In the genomic region with DNA sequence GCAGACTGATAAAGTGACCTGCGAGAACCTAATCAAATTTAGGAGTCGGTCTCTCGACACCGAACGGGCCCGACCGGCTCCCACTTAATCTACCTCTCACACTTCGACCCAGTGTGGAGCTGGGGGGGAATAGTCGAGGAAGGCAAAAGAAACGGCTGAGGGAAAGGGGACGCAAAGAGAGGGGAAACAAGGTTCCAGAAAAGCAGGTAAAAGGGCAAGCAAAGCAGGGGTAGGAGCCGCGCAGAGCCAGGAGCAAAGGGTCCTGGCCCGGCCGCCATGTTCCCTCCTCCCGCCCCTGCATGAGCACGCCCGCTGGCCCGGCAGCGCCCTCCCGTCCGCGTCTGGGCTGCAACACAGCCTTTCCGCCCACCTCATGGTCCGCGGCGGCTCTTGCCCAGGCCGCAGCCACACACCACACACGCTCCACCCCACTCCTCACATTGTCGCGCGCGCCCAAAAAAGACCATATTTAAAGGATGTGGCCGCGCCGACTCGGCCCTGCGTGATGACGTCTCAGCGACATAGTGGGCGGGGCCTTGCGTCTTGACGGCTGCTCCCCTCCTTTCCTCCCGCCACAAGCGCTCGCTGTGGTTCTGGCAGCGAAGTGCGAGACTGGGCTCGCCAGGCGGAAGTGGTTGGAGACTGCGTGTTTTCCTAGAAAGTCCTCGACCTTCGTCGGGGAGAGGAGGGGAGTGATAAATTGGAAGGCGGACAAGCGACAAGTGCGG, we compare ENCODE assay signal across 1 cellular context.
TF ChIP-seq lines count a peak whose summit lies in the region.

A gene with protein sequence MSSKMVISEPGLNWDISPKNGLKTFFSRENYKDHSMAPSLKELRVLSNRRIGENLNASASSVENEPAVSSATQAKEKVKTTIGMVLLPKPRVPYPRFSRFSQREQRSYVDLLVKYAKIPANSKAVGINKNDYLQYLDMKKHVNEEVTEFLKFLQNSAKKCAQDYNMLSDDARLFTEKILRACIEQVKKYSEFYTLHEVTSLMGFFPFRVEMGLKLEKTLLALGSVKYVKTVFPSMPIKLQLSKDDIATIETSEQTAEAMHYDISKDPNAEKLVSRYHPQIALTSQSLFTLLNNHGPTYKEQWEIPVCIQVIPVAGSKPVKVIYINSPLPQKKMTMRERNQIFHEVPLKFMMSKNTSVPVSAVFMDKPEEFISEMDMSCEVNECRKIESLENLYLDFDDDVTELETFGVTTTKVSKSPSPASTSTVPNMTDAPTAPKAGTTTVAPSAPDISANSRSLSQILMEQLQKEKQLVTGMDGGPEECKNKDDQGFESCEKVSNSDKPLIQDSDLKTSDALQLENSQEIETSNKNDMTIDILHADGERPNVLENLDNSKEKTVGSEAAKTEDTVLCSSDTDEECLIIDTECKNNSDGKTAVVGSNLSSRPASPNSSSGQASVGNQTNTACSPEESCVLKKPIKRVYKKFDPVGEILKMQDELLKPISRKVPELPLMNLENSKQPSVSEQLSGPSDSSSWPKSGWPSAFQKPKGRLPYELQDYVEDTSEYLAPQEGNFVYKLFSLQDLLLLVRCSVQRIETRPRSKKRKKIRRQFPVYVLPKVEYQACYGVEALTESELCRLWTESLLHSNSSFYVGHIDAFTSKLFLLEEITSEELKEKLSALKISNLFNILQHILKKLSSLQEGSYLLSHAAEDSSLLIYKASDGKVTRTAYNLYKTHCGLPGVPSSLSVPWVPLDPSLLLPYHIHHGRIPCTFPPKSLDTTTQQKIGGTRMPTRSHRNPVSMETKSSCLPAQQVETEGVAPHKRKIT (minus strand): TSS at position 510 of the 728 bp plus-strand sequence. CDS start 1,165 bp downstream, outside the sequence.

TF ChIP-seq in HepG2, 621 proteins besides CTCF, POLR2A, EP300 and RAD21 (continued from another document and continues in another):
- TF ChIP-seq, protein P1, sequence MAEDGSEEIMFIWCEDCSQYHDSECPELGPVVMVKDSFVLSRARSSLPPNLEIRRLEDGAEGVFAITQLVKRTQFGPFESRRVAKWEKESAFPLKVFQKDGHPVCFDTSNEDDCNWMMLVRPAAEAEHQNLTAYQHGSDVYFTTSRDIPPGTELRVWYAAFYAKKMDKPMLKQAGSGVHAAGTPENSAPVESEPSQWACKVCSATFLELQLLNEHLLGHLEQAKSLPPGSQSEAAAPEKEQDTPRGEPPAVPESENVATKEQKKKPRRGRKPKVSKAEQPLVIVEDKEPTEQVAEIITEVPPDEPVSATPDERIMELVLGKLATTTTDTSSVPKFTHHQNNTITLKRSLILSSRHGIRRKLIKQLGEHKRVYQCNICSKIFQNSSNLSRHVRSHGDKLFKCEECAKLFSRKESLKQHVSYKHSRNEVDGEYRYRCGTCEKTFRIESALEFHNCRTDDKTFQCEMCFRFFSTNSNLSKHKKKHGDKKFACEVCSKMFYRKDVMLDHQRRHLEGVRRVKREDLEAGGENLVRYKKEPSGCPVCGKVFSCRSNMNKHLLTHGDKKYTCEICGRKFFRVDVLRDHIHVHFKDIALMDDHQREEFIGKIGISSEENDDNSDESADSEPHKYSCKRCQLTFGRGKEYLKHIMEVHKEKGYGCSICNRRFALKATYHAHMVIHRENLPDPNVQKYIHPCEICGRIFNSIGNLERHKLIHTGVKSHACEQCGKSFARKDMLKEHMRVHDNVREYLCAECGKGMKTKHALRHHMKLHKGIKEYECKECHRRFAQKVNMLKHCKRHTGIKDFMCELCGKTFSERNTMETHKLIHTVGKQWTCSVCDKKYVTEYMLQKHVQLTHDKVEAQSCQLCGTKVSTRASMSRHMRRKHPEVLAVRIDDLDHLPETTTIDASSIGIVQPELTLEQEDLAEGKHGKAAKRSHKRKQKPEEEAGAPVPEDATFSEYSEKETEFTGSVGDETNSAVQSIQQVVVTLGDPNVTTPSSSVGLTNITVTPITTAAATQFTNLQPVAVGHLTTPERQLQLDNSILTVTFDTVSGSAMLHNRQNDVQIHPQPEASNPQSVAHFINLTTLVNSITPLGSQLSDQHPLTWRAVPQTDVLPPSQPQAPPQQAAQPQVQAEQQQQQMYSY (CRISPR knock-in tag; IDR thresholded peaks at IDR 0.05): no peak
- no peak for TF ChIP-seq TEAD2 (CRISPR knock-in tag; IDR thresholded peaks at IDR 0.05)
- TF ChIP-seq ZNF589 (CRISPR knock-in tag; conservative IDR thresholded peaks at IDR 0.05): no peak; the same call in 1 of the 2 replicates
- peak; percentile 91; the same call in 1 of the 2 replicates for TF ChIP-seq BRD4 (CRISPR knock-in tag; IDR thresholded peaks at IDR 0.05)
- peak; percentile 95 for TF ChIP-seq ZMYM2 (CRISPR knock-in tag; IDR thresholded peaks at IDR 0.05)
- peak; percentile 34; the same call in 1 of the 2 replicates for TF ChIP-seq ZNF644 (CRISPR knock-in tag; IDR thresholded peaks at IDR 0.05; ENCODE audit: low read depth)
- TF ChIP-seq ZNF136 (CRISPR knock-in tag; IDR thresholded peaks at IDR 0.05; ENCODE audit: low read depth): peak; percentile 83; the same call in 1 of the 2 replicates
- peak; percentile 96 for TF ChIP-seq POLR2AphosphoS5 (IDR thresholded peaks at IDR 0.05; ENCODE audit: low read depth, low read length)
- TF ChIP-seq ZNF629 (CRISPR knock-in tag; conservative IDR thresholded peaks at IDR 0.05): peak; percentile 43; the same call in 1 of the 2 replicates
- TF ChIP-seq ZNF205 (CRISPR knock-in tag; IDR thresholded peaks at IDR 0.05): 0 out of 2 replicates have a peak, but pooled peaks have one; percentile 48
- TF ChIP-seq NFYC (CRISPR knock-in tag; IDR thresholded peaks at IDR 0.05): peak; percentile 36; the same call in 1 of the 2 replicates
- 0 out of 2 replicates have a peak, but pooled peaks have one; percentile 58 for TF ChIP-seq JUN (CRISPR knock-in tag; IDR thresholded peaks at IDR 0.05)
- TF ChIP-seq RBAK (CRISPR knock-in tag; IDR thresholded peaks at IDR 0.05): 0 out of 2 replicates have a peak, but pooled peaks have one; percentile 23
- no peak for TF ChIP-seq ZNF343 (CRISPR knock-in tag; IDR thresholded peaks at IDR 0.05)
- TF ChIP-seq, protein P2, sequence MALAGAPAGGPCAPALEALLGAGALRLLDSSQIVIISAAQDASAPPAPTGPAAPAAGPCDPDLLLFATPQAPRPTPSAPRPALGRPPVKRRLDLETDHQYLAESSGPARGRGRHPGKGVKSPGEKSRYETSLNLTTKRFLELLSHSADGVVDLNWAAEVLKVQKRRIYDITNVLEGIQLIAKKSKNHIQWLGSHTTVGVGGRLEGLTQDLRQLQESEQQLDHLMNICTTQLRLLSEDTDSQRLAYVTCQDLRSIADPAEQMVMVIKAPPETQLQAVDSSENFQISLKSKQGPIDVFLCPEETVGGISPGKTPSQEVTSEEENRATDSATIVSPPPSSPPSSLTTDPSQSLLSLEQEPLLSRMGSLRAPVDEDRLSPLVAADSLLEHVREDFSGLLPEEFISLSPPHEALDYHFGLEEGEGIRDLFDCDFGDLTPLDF (CRISPR knock-in tag; IDR thresholded peaks at IDR 0.05): peak; percentile 82; the same call in 1 of the 2 replicates
- 0 out of 2 replicates have a peak, but pooled peaks have one; percentile 21 for TF ChIP-seq BHLHE40 (IDR thresholded peaks at IDR 0.05; ENCODE audit: low read length)
- TF ChIP-seq ZBTB8A (CRISPR knock-in tag; IDR thresholded peaks at IDR 0.05; ENCODE audit: borderline replicate concordance, low read depth): no peak
- TF ChIP-seq NCOA2 (CRISPR knock-in tag; IDR thresholded peaks at IDR 0.05): 0 out of 2 replicates have a peak, but pooled peaks have one; percentile 18
- TF ChIP-seq SOX6 (IDR thresholded peaks at IDR 0.05): no peak
- peak; percentile 77 for TF ChIP-seq SOX6 (CRISPR knock-in tag; IDR thresholded peaks at IDR 0.05)
- TF ChIP-seq, protein P3, sequence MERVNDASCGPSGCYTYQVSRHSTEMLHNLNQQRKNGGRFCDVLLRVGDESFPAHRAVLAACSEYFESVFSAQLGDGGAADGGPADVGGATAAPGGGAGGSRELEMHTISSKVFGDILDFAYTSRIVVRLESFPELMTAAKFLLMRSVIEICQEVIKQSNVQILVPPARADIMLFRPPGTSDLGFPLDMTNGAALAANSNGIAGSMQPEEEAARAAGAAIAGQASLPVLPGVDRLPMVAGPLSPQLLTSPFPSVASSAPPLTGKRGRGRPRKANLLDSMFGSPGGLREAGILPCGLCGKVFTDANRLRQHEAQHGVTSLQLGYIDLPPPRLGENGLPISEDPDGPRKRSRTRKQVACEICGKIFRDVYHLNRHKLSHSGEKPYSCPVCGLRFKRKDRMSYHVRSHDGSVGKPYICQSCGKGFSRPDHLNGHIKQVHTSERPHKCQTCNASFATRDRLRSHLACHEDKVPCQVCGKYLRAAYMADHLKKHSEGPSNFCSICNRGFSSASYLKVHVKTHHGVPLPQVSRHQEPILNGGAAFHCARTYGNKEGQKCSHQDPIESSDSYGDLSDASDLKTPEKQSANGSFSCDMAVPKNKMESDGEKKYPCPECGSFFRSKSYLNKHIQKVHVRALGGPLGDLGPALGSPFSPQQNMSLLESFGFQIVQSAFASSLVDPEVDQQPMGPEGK (CRISPR knock-in tag; IDR thresholded peaks at IDR 0.05): no peak; the same call in none of the 2 replicates
- 0 out of 2 replicates have a peak, but pooled peaks have one; percentile 59 for TF ChIP-seq PHF21A (CRISPR knock-in tag; IDR thresholded peaks at IDR 0.05)
- TF ChIP-seq TBX2 (CRISPR knock-in tag; IDR thresholded peaks at IDR 0.05; ENCODE audit: borderline replicate concordance): peak; percentile 82; the same call in 1 of the 2 replicates
- no peak for TF ChIP-seq ZNF17 (CRISPR knock-in tag; IDR thresholded peaks at IDR 0.05)
- TF ChIP-seq HDAC1 (CRISPR knock-in tag; IDR thresholded peaks at IDR 0.05): peak; percentile 93
- TF ChIP-seq NCOR1 (IDR thresholded peaks at IDR 0.05; ENCODE audit: borderline replicate concordance, low read length): peak; percentile 22; the same call in 1 of the 2 replicates
- peak; percentile 67; the same call in 1 of the 2 replicates for TF ChIP-seq ZNF83 (CRISPR knock-in tag; IDR thresholded peaks at IDR 0.05; ENCODE audit: borderline replicate concordance)
- TF ChIP-seq HDAC6 (IDR thresholded peaks at IDR 0.05; ENCODE audit: low read depth, low read length): no peak
- peak; percentile 28; the same call in 1 of the 2 replicates for TF ChIP-seq SIN3A (IDR thresholded peaks at IDR 0.05; ENCODE audit: borderline replicate concordance, low read depth, low read length)
- TF ChIP-seq, protein P4, sequence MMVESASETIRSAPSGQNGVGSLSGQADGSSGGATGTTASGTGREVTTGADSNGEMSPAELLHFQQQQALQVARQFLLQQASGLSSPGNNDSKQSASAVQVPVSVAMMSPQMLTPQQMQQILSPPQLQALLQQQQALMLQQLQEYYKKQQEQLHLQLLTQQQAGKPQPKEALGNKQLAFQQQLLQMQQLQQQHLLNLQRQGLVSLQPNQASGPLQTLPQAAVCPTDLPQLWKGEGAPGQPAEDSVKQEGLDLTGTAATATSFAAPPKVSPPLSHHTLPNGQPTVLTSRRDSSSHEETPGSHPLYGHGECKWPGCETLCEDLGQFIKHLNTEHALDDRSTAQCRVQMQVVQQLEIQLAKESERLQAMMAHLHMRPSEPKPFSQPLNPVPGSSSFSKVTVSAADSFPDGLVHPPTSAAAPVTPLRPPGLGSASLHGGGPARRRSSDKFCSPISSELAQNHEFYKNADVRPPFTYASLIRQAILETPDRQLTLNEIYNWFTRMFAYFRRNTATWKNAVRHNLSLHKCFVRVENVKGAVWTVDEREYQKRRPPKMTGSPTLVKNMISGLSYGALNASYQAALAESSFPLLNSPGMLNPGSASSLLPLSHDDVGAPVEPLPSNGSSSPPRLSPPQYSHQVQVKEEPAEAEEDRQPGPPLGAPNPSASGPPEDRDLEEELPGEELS (CRISPR knock-in tag; IDR thresholded peaks at IDR 0.05): peak; percentile 65
- TF ChIP-seq SIX4 (CRISPR knock-in tag; IDR thresholded peaks at IDR 0.05): peak; percentile 54
- no peak for TF ChIP-seq MAFK (conservative IDR thresholded peaks at IDR 0.05 in 1 of 2, IDR thresholded peaks at IDR 0.05 in 1 of 2; ENCODE audit: low read length in 2 of 2)
- TF ChIP-seq, protein P5, sequence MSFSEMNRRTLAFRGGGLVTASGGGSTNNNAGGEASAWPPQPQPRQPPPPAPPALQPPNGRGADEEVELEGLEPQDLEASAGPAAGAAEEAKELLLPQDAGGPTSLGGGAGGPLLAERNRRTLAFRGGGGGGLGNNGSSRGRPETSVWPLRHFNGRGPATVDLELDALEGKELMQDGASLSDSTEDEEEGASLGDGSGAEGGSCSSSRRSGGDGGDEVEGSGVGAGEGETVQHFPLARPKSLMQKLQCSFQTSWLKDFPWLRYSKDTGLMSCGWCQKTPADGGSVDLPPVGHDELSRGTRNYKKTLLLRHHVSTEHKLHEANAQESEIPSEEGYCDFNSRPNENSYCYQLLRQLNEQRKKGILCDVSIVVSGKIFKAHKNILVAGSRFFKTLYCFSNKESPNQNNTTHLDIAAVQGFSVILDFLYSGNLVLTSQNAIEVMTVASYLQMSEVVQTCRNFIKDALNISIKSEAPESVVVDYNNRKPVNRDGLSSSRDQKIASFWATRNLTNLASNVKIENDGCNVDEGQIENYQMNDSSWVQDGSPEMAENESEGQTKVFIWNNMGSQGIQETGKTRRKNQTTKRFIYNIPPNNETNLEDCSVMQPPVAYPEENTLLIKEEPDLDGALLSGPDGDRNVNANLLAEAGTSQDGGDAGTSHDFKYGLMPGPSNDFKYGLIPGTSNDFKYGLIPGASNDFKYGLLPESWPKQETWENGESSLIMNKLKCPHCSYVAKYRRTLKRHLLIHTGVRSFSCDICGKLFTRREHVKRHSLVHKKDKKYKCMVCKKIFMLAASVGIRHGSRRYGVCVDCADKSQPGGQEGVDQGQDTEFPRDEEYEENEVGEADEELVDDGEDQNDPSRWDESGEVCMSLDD (CRISPR knock-in tag; IDR thresholded peaks at IDR 0.05; ENCODE audit: borderline replicate concordance): no peak
- TF ChIP-seq GABPA (IDR thresholded peaks at IDR 0.05; ENCODE audit: low read depth, low read length): no peak
- TF ChIP-seq GABPA (CRISPR knock-in tag; IDR thresholded peaks at IDR 0.05; ENCODE audit: low read depth): peak; percentile 84
- TF ChIP-seq, protein P6, sequence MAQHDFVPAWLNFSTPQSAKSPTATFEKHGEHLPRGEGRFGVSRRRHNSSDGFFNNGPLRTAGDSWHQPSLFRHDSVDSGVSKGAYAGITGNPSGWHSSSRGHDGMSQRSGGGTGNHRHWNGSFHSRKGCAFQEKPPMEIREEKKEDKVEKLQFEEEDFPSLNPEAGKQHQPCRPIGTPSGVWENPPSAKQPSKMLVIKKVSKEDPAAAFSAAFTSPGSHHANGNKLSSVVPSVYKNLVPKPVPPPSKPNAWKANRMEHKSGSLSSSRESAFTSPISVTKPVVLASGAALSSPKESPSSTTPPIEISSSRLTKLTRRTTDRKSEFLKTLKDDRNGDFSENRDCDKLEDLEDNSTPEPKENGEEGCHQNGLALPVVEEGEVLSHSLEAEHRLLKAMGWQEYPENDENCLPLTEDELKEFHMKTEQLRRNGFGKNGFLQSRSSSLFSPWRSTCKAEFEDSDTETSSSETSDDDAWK (CRISPR knock-in tag; IDR thresholded peaks at IDR 0.05): no peak
- 0 out of 2 replicates have a peak, but pooled peaks have one; percentile 21 for TF ChIP-seq NFATC3 (CRISPR knock-in tag; IDR thresholded peaks at IDR 0.05)
- peak; percentile 72; the same call in 1 of the 2 replicates for TF ChIP-seq MAZ (IDR thresholded peaks at IDR 0.05; ENCODE audit: borderline replicate concordance, low read depth, low read length)
- peak; percentile 85 for TF ChIP-seq MAZ (CRISPR knock-in tag; IDR thresholded peaks at IDR 0.05; ENCODE audit: low read depth)
- TF ChIP-seq SP5 (CRISPR knock-in tag; IDR thresholded peaks at IDR 0.05; ENCODE audit: borderline replicate concordance, low read depth): peak; percentile 70; the same call in 1 of the 2 replicates
- no peak for TF ChIP-seq EED (CRISPR knock-in tag; IDR thresholded peaks at IDR 0.05)
